2 cellular contexts compared by ENCODE assay signal in the genomic region with DNA sequence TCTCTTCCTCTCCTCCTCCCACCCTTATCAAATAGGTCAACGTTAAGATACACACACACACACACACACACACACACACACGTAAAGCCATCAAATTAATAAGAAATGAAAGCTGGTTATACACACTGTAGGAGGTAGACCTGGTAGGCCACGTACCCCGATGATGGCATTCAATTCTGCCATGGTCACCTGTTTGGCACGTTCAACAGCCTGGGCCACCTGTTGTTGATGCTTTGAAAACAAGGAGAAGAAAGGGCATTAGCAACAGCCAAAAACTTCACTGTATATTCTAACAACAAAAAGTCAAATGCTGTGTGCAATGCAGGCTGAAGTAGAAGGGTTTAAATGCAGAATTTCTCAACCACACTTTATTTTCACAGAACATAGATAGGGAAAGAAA.
TF ChIP-seq lines count a peak whose summit lies in the region.

No MANE protein-coding gene starts in this region.

TF ChIP-seq in GM23338, 12 proteins besides CTCF, POLR2A, EP300 and RAD21 (continued from another document):
- TF ChIP-seq NANOG (IDR thresholded peaks at IDR 0.05; ENCODE audit: borderline replicate concordance) = no peak
- TF ChIP-seq, protein P1, sequence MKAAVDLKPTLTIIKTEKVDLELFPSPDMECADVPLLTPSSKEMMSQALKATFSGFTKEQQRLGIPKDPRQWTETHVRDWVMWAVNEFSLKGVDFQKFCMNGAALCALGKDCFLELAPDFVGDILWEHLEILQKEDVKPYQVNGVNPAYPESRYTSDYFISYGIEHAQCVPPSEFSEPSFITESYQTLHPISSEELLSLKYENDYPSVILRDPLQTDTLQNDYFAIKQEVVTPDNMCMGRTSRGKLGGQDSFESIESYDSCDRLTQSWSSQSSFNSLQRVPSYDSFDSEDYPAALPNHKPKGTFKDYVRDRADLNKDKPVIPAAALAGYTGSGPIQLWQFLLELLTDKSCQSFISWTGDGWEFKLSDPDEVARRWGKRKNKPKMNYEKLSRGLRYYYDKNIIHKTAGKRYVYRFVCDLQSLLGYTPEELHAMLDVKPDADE (IDR thresholded peaks at IDR 0.05) = no peak
- TF ChIP-seq, protein P2, sequence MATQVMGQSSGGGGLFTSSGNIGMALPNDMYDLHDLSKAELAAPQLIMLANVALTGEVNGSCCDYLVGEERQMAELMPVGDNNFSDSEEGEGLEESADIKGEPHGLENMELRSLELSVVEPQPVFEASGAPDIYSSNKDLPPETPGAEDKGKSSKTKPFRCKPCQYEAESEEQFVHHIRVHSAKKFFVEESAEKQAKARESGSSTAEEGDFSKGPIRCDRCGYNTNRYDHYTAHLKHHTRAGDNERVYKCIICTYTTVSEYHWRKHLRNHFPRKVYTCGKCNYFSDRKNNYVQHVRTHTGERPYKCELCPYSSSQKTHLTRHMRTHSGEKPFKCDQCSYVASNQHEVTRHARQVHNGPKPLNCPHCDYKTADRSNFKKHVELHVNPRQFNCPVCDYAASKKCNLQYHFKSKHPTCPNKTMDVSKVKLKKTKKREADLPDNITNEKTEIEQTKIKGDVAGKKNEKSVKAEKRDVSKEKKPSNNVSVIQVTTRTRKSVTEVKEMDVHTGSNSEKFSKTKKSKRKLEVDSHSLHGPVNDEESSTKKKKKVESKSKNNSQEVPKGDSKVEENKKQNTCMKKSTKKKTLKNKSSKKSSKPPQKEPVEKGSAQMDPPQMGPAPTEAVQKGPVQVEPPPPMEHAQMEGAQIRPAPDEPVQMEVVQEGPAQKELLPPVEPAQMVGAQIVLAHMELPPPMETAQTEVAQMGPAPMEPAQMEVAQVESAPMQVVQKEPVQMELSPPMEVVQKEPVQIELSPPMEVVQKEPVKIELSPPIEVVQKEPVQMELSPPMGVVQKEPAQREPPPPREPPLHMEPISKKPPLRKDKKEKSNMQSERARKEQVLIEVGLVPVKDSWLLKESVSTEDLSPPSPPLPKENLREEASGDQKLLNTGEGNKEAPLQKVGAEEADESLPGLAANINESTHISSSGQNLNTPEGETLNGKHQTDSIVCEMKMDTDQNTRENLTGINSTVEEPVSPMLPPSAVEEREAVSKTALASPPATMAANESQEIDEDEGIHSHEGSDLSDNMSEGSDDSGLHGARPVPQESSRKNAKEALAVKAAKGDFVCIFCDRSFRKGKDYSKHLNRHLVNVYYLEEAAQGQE (IDR thresholded peaks at IDR 0.05; ENCODE audit: unreplicated experiment) = no peak
- no peak for TF ChIP-seq EZH2 (IDR thresholded peaks at IDR 0.05; ENCODE audit: low read depth, unreplicated experiment)
- TF ChIP-seq ZNF114 (CRISPR knock-in tag; IDR thresholded peaks at IDR 0.05) = no peak
- no peak for TF ChIP-seq JUNB (IDR thresholded peaks at IDR 0.05; ENCODE audit: unreplicated experiment)
- TF ChIP-seq CREB1 (CRISPR knock-in tag; IDR thresholded peaks at IDR 0.05; ENCODE audit: low read depth) = no peak
- TF ChIP-seq POLR2AphosphoS5 (IDR thresholded peaks at IDR 0.05; ENCODE audit: low read depth) = no peak
- TF ChIP-seq, protein P3, sequence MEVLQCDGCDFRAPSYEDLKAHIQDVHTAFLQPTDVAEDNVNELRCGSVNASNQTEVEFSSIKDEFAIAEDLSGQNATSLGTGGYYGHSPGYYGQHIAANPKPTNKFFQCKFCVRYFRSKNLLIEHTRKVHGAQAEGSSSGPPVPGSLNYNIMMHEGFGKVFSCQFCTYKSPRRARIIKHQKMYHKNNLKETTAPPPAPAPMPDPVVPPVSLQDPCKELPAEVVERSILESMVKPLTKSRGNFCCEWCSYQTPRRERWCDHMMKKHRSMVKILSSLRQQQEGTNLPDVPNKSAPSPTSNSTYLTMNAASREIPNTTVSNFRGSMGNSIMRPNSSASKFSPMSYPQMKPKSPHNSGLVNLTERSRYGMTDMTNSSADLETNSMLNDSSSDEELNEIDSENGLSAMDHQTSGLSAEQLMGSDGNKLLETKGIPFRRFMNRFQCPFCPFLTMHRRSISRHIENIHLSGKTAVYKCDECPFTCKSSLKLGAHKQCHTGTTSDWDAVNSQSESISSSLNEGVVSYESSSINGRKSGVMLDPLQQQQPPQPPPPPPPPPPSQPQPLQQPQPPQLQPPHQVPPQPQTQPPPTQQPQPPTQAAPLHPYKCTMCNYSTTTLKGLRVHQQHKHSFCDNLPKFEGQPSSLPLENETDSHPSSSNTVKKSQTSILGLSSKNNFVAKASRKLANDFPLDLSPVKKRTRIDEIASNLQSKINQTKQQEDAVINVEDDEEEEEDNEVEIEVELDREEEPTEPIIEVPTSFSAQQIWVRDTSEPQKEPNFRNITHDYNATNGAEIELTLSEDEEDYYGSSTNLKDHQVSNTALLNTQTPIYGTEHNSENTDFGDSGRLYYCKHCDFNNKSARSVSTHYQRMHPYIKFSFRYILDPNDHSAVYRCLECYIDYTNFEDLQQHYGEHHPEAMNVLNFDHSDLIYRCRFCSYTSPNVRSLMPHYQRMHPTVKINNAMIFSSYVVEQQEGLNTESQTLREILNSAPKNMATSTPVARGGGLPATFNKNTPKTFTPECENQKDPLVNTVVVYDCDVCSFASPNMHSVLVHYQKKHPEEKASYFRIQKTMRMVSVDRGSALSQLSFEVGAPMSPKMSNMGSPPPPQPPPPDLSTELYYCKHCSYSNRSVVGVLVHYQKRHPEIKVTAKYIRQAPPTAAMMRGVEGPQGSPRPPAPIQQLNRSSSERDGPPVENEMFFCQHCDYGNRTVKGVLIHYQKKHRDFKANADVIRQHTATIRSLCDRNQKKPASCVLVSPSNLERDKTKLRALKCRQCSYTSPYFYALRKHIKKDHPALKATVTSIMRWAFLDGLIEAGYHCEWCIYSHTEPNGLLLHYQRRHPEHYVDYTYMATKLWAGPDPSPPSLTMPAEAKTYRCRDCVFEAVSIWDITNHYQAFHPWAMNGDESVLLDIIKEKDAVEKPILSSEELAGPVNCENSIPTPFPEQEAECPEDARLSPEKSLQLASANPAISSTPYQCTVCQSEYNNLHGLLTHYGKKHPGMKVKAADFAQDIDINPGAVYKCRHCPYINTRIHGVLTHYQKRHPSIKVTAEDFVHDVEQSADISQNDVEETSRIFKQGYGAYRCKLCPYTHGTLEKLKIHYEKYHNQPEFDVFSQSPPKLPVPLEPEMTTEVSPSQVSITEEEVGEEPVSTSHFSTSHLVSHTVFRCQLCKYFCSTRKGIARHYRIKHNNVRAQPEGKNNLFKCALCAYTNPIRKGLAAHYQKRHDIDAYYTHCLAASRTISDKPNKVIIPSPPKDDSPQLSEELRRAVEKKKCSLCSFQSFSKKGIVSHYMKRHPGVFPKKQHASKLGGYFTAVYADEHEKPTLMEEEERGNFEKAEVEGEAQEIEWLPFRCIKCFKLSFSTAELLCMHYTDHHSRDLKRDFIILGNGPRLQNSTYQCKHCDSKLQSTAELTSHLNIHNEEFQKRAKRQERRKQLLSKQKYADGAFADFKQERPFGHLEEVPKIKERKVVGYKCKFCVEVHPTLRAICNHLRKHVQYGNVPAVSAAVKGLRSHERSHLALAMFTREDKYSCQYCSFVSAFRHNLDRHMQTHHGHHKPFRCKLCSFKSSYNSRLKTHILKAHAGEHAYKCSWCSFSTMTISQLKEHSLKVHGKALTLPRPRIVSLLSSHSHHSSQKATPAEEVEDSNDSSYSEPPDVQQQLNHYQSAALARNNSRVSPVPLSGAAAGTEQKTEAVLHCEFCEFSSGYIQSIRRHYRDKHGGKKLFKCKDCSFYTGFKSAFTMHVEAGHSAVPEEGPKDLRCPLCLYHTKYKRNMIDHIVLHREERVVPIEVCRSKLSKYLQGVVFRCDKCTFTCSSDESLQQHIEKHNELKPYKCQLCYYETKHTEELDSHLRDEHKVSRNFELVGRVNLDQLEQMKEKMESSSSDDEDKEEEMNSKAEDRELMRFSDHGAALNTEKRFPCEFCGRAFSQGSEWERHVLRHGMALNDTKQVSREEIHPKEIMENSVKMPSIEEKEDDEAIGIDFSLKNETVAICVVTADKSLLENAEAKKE (CRISPR knock-in tag; IDR thresholded peaks at IDR 0.05) = no peak

TF ChIP-seq in neural cell, 6 proteins besides CTCF, POLR2A, EP300 and RAD21 (continued from another document):
- TF ChIP-seq SMC3 (conservative IDR thresholded peaks at IDR 0.05; ENCODE audit: poor library complexity) = no peak
- TF ChIP-seq, protein P2 (IDR thresholded peaks at IDR 0.05; ENCODE audit: borderline replicate concordance) = no peak
